Comparison of ENCODE assay signal across 1 cellular context in the genomic region with DNA sequence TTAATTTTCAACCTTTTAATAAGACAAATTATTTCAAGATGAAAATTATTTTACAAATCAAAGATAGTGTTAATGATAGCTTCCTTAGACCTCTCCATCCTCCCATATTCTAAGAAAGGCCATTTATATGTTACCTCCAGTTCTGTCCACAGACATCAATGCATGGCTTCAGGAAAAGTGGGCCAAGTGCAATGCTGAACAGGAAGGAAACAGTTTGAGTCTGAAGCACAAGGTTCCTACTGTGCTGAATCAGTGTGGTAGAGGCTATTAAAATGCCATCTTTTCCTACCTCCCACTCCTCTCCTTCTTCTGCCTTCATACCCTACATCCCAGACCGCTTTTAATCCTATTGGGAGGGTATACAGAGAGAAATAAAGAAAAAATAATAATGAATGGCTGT.
TF ChIP-seq lines count a peak whose summit lies in the region.

No MANE protein-coding gene starts in this region.

TF ChIP-seq in GM23338, 12 proteins besides CTCF, POLR2A, EP300 and RAD21:
- no peak for TF ChIP-seq ZNF462 (CRISPR knock-in tag; IDR thresholded peaks at IDR 0.05)
- TF ChIP-seq JUNB (IDR thresholded peaks at IDR 0.05; ENCODE audit: unreplicated experiment) = no peak
- TF ChIP-seq CREB1 (CRISPR knock-in tag; IDR thresholded peaks at IDR 0.05; ENCODE audit: low read depth) = no peak
- TF ChIP-seq EZH2phosphoT487 (IDR thresholded peaks at IDR 0.05; ENCODE audit: unreplicated experiment) = no peak
- TF ChIP-seq, protein P1, sequence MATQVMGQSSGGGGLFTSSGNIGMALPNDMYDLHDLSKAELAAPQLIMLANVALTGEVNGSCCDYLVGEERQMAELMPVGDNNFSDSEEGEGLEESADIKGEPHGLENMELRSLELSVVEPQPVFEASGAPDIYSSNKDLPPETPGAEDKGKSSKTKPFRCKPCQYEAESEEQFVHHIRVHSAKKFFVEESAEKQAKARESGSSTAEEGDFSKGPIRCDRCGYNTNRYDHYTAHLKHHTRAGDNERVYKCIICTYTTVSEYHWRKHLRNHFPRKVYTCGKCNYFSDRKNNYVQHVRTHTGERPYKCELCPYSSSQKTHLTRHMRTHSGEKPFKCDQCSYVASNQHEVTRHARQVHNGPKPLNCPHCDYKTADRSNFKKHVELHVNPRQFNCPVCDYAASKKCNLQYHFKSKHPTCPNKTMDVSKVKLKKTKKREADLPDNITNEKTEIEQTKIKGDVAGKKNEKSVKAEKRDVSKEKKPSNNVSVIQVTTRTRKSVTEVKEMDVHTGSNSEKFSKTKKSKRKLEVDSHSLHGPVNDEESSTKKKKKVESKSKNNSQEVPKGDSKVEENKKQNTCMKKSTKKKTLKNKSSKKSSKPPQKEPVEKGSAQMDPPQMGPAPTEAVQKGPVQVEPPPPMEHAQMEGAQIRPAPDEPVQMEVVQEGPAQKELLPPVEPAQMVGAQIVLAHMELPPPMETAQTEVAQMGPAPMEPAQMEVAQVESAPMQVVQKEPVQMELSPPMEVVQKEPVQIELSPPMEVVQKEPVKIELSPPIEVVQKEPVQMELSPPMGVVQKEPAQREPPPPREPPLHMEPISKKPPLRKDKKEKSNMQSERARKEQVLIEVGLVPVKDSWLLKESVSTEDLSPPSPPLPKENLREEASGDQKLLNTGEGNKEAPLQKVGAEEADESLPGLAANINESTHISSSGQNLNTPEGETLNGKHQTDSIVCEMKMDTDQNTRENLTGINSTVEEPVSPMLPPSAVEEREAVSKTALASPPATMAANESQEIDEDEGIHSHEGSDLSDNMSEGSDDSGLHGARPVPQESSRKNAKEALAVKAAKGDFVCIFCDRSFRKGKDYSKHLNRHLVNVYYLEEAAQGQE (IDR thresholded peaks at IDR 0.05; ENCODE audit: unreplicated experiment) = no peak
- TF ChIP-seq, protein P2, sequence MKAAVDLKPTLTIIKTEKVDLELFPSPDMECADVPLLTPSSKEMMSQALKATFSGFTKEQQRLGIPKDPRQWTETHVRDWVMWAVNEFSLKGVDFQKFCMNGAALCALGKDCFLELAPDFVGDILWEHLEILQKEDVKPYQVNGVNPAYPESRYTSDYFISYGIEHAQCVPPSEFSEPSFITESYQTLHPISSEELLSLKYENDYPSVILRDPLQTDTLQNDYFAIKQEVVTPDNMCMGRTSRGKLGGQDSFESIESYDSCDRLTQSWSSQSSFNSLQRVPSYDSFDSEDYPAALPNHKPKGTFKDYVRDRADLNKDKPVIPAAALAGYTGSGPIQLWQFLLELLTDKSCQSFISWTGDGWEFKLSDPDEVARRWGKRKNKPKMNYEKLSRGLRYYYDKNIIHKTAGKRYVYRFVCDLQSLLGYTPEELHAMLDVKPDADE (IDR thresholded peaks at IDR 0.05) = no peak
- no peak for TF ChIP-seq STAT1 (IDR thresholded peaks at IDR 0.05; ENCODE audit: unreplicated experiment)
- no peak for TF ChIP-seq NANOG (IDR thresholded peaks at IDR 0.05; ENCODE audit: borderline replicate concordance)
- no peak for TF ChIP-seq ZNF331 (CRISPR knock-in tag; IDR thresholded peaks at IDR 0.05; ENCODE audit: low read depth)
- TF ChIP-seq POLR2AphosphoS5 (IDR thresholded peaks at IDR 0.05; ENCODE audit: low read depth) = no peak
- TF ChIP-seq ZNF114 (CRISPR knock-in tag; IDR thresholded peaks at IDR 0.05) = no peak
- TF ChIP-seq EZH2 (IDR thresholded peaks at IDR 0.05; ENCODE audit: low read depth, unreplicated experiment) = no peak
TF ChIP-seq in GM23338: peak in this region for 0.
